12 cellular contexts compared by ENCODE assay signal in the genomic region with DNA sequence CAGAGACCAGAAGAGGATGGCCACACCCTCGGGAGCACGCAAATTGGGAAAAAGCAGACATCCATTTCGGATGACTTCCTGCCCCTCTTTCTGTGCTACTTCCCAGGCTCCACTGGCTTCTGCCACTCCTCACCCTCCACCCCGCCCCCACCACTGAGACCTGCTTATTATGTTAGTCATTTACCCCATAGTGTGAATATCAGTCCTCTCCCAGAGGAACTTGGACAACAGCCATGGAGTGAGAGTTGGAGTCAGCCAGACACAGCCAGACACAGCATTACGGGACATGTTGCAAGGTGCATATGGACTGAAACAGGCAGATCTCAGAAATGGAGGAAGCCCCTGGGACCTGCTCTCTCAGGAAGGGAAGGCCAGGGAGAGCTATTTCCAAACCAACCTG. TPM values are rescaled to one million over a fixed set of nuclear protein-coding genes. Genes with fewer than 3 reads are reported as not detected.
DNase-seq lines count a peak whose midpoint lies in the region; ATAC-seq and TF ChIP-seq lines count a peak whose summit lies in the region.
"Had no signal": no experiment of that assay in that cellular context is flagged by ENCODE, and none has a peak within 500 bp of the region (broad histone marks: within the 10 kb centered on the region; RNA-seq: fewer than 3 reads in every experiment).

No MANE protein-coding gene starts in this region.

- DNase-seq in AG08396 (ENCODE audit: low spot score) (peak; percentile 74), LHCN-M2 (ENCODE audit: low read depth) (peak; percentile 73), chondrocyte (ENCODE audit: low spot score) (no peak), kidney glomerular epithelial cell (lab: John Stamatoyannopoulos, UW) (peak; percentile 71), GM10248 (ENCODE audit: extremely low spot score) (no peak), GM13977 (ENCODE audit: low spot score) (no peak), immature natural killer cell (no peak)
- DNase-seq: activated T-cell treated with anti-CD3 and anti-CD28 coated beads, Interleukin-2, amount 50 U/mL, for 48 hours; H7; NCI-H524 treated with DMSO at 0.1 percent for 48 hours had no signal

- H3K9me3 Mint-ChIP-seq in chondrocyte (ENCODE audit: low read depth) (no peaks in the 10 kb centered on the region), immature natural killer cell (no peaks in the 10 kb centered on the region)
- H3K9me3 Mint-ChIP-seq: mesothelial cell of epicardium had no signal

- H3K4me1 Mint-ChIP-seq in chondrocyte (ENCODE audit: low read depth), result peaks cover 81% of the 10 kb centered on the region
- no peaks in the 10 kb centered on the region for H3K4me1 Mint-ChIP-seq in immature natural killer cell

- H3K4me3 Mint-ChIP-seq in chondrocyte (ENCODE audit: unreplicated experiment), result no peak overlapping the region
- H3K4me3 Mint-ChIP-seq in immature natural killer cell, result no peak overlapping the region
- H3K4me3 Mint-ChIP-seq: mesothelial cell of epicardium had no signal

- no peak for TF ChIP-seq CTCF in chondrocyte (IDR thresholded peaks at IDR 0.05)
- TF ChIP-seq CTCF in GM10248 (IDR thresholded peaks at IDR 0.05; ENCODE audit: control extremely low read depth, extremely low read depth, low read depth, missing control alignments), result no peak
- no peak for TF ChIP-seq CTCF in GM13977 (IDR thresholded peaks at IDR 0.05; ENCODE audit: extremely low read depth, insufficient read depth, missing control alignments)

- in situ Hi-C loops in GM13977 (cut with MboI; ENCODE audit: low pct_unique_long_range_greater_than_20kb, low sequenced_read_pairs, unreplicated experiment), result no loop called here

- H3K36me3 Mint-ChIP-seq in chondrocyte (ENCODE audit: low read depth), result peaks cover 2% of the 10 kb centered on the region
- H3K36me3 Mint-ChIP-seq in immature natural killer cell, result no peaks in the 10 kb centered on the region

- CTCF ChIA-PET in GM10248 (lab: Yijun Ruan, JAX), result interaction anchor here (0.8 kb wide), 1 partner anchor 16 kb away, joined by 3 read pairs; no protein-coding TSS in a partner anchor

- POLR2A ChIA-PET in GM10248 (lab: Yijun Ruan, JAX), result interaction anchor here (0.7 kb wide), 1 partner anchor 11 kb away, joined by 8 read pairs; no protein-coding TSS in a partner anchor

- H3K27me3 Mint-ChIP-seq in chondrocyte (ENCODE audit: low read depth) (no peaks in the 10 kb centered on the region), immature natural killer cell (ENCODE audit: low read depth in 3 of 3) (peaks cover 0 to 3% (median 2%) of the 10 kb centered on the region in 3 donors)

- no peak for ATAC-seq in GM21390 (IDR thresholded peaks at IDR 0.05; ENCODE audit: unreplicated experiment)

- H3K27ac Mint-ChIP-seq in chondrocyte (ENCODE audit: unreplicated experiment) (peak overlapping the region; percentile 97), immature natural killer cell (no peak overlapping the region)
- H3K27ac Mint-ChIP-seq: mesothelial cell of epicardium had no signal

RNA-seq across cellular contexts. Expression of gene CTIF, which starts 51.8 kb away (rescaled TPM):
- 15.8 and 18.1 TPM in 2 replicates for total RNA-seq in LHCN-M2 (2014; rRNA removed)
- polyA plus RNA-seq in LHCN-M2 (2012), result 57.5 TPM
- 173 to 236 TPM (median 184 TPM) in 3 replicates for total RNA-seq in chondrocyte
- 1 to 10 TPM in 1 of 3 donors, under 1 TPM in 1, not detected in 1; 0.28 to 1.2 TPM for polyA plus RNA-seq in immature natural killer cell

Comparison
In these comparisons a context has a peak if more than half of its experiments do, and no peak if none do; other contexts are left out.
1. DNase-seq: peak in AG08396 (single experiment), LHCN-M2 (single experiment) and kidney glomerular epithelial cell (single experiment); none in chondrocyte (single experiment), GM10248 (single experiment), GM13977 (single experiment) and immature natural killer cell (0 of 3).